ENCODE assay signal across 8 cellular contexts in the genomic region with DNA sequence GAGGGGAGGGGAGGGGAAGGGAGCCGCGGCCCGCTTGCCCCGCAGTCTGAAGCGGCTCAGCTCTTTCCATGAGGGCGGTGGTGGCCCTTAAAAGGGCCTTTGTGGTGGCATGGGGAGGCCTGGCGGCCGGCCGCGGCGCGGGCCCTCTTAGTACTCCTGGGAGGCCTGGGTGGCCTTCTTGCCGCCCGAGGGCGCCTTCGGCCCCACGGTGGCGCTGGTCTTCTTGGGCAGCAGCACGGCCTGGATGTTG. TPM values are rescaled to one million over a fixed set of nuclear protein-coding genes. Genes with fewer than 3 reads are reported as not detected.
A peak's percentile ranks its signal among the peaks of the same experiment; 100 is the strongest.
DNase-seq lines count a peak whose midpoint lies in the region; ATAC-seq, FAIRE-seq and TF ChIP-seq lines count a peak whose summit lies in the region.

No MANE protein-coding gene starts in this region.

- DNase-seq in activated naive CD4-positive, alpha-beta T cell treated with Interleukin-2 at 50 U/mL for 16 hours: peak; percentile 70
- DNase-seq in activated naive CD4-positive, alpha-beta T cell treated with anti-CD3 and anti-CD28 coated beads, Interleukin-2, amount 50 U/mL, for 16 hours: no peak
- DNase-seq in HAP-1 (ENCODE audit: low spot score in 2 of 2): peak in 1 of 2 experiments; percentile 68
- DNase-seq in MG63: peak; percentile 78
- peak; percentile 91 for DNase-seq in adipocyte (ENCODE audit: low read depth)
- peak; percentile 89 for DNase-seq in left cardiac atrium
- peak; percentile 84 to 95 (median 88) for DNase-seq in pancreas
- DNase-seq in DMS79 treated with DMSO at 0.1 percent for 48 hours (lab: John Stamatoyannopoulos, UW): no peak

- TF ChIP-seq CTCF in pancreas (IDR thresholded peaks at IDR 0.05): peak; percentile 41 to 71 (median 65)

- intact Hi-C loops in left cardiac atrium (cut with DNase I) (no loop called here), pancreas (cut with DNase I) (no loop called here)

- H3K9ac ChIP-seq in adipocyte (ENCODE audit: low read length): peak overlapping the region; percentile 88

- peak; percentile 88 to 89 for ATAC-seq in left cardiac atrium
- ATAC-seq in pancreas: peak; percentile 84 to 89 (median 85)

- H3K9me3 ChIP-seq in HAP-1 (no peaks in the 10 kb centered on the region), MG63 (no peaks in the 10 kb centered on the region), adipocyte (ENCODE audit: control insufficient read depth, low read length) (no peaks in the 10 kb centered on the region), pancreas (no peaks in the 10 kb centered on the region)

- no peak for FAIRE-seq in pancreas (lab: Jason Lieb, UNC)

- H3K27ac ChIP-seq in pancreas: peak overlapping the region; percentile 85 to 93 (median 90)

- 0% methylated on average over 19 of the region's 19 CpGs for WGBS in pancreas, 2 donors

- peaks cover 15% of the 10 kb centered on the region for H3K4me1 ChIP-seq in HAP-1
- peaks cover 13% of the 10 kb centered on the region for H3K4me1 ChIP-seq in adipocyte (ENCODE audit: control insufficient read depth, insufficient read depth, low read length)
- H3K4me1 ChIP-seq in pancreas: peaks cover 9 to 16% (median 11%) of the 10 kb centered on the region in 3 donors

- peak overlapping the region; percentile 92 for H3K4me3 ChIP-seq in HAP-1
- peak overlapping the region; percentile 79 for H3K4me3 ChIP-seq in MG63
- peak overlapping the region; percentile 91 for H3K4me3 ChIP-seq in adipocyte (ENCODE audit: low read length)
- H3K4me3 ChIP-seq in pancreas: peak overlapping the region; percentile 60 to 85 (median 78)

- H3K27me3 ChIP-seq in HAP-1 (ENCODE audit: low read depth) (no peaks in the 10 kb centered on the region), MG63 (no peaks in the 10 kb centered on the region), adipocyte (replicated peaks; ENCODE audit: control insufficient read depth, insufficient read depth, low read length) (no peaks in the 10 kb centered on the region), pancreas (no peaks in the 10 kb centered on the region)

- in situ Hi-C loops in HAP-1 (cut with MboI; ENCODE audit: low sequenced_read_pairs): loop anchor here (5.0 kb wide), 1 partner anchor 62 kb away; a partner anchor contains a TSS

- H3K36me3 ChIP-seq in HAP-1 (replicated peaks) (peaks cover 74% of the 10 kb centered on the region), MG63 (peaks cover 71% of the 10 kb centered on the region), adipocyte (ENCODE audit: control insufficient read depth, insufficient read depth, low read length, severe bottlenecking) (peaks cover 58% of the 10 kb centered on the region), pancreas (peaks cover 0 to 18% (median 0%) of the 10 kb centered on the region in 3 donors)

RNA-seq across cellular contexts. Expression of a gene that starts 6.9 kb away (rescaled TPM):
- 7.9 and 18.4 TPM in 2 replicates for total RNA-seq in MG63 (2014; rRNA removed; shearing (Covaris generic); ENCODE audit: low replicate concordance)
- total RNA-seq in left cardiac atrium (10 to 100 TPM; 25.9 to 27.7 TPM), pancreas (10 to 100 TPM; 21.3 to 46.2 (median 26.1) TPM)
- 10 to 100 TPM; 30.6 to 31.9 TPM for polyA plus RNA-seq in pancreas

RNA-seq across cellular contexts. Expression of a gene that starts 10.1 kb away (rescaled TPM):
- total RNA-seq in MG63 (2014; rRNA removed; shearing (Covaris generic); ENCODE audit: low replicate concordance): 35.5 and 54.7 TPM in 2 replicates
- 10 to 100 TPM; 19.8 to 23.2 TPM for total RNA-seq in left cardiac atrium
- 10 to 100 TPM in 1 of 6 donors, 1 to 10 TPM in 5; 4.8 to 15.1 (median 8.6) TPM for total RNA-seq in pancreas
- 10 to 100 TPM; 18.9 TPM for polyA plus RNA-seq in pancreas

RNA-seq across cellular contexts. Expression of a gene that starts 12.4 kb away (rescaled TPM):
- 2.9 and 5.1 TPM in 2 replicates for total RNA-seq in MG63 (2014; rRNA removed; shearing (Covaris generic); ENCODE audit: low replicate concordance)
- total RNA-seq in left cardiac atrium: 1 to 10 TPM; 8.7 to 9.3 TPM
- 1 to 10 TPM; 4.9 to 9.1 (median 6.7) TPM for total RNA-seq in pancreas
- polyA plus RNA-seq in pancreas: 10 to 100 TPM; 11.9 to 12.3 TPM

RNA-seq across cellular contexts. Expression of a gene that starts 26.6 kb away (rescaled TPM):
- total RNA-seq in MG63 (2014; rRNA removed; shearing (Covaris generic); ENCODE audit: low replicate concordance): 8.3 and 27.5 TPM in 2 replicates
- total RNA-seq in left cardiac atrium (10 to 100 TPM; 12.9 to 17.5 TPM), pancreas (10 to 100 TPM in 3 of 6 donors, 1 to 10 TPM in 3; 8.6 to 19.3 (median 11.3) TPM)
- polyA plus RNA-seq in pancreas: 10 to 100 TPM; 16.7 to 21.3 TPM

RNA-seq across cellular contexts. Expression of a gene that starts 27.1 kb away (rescaled TPM):
- 9.1 and 14.2 TPM in 2 replicates for total RNA-seq in MG63 (2014; rRNA removed; shearing (Covaris generic); ENCODE audit: low replicate concordance)
- total RNA-seq in left cardiac atrium (10 to 100 TPM; 20.1 to 23.2 TPM), pancreas (10 to 100 TPM; 14.2 to 21.2 (median 16.0) TPM)
- 10 to 100 TPM; 34.2 to 47.4 TPM for polyA plus RNA-seq in pancreas

Comparison
In these comparisons a context has a peak if more than half of its experiments do, and no peak if none do; other contexts are left out.
1. DNase-seq: peak in activated naive CD4-positive, alpha-beta T cell treated with Interleukin-2 at 50 U/mL for 16 hours (single experiment), MG63 (single experiment), adipocyte (single experiment), left cardiac atrium (single experiment) and pancreas (6 of 6); none in activated naive CD4-positive, alpha-beta T cell treated with anti-CD3 and anti-CD28 coated beads, Interleukin-2, amount 50 U/mL, for 16 hours (single experiment) and DMS79 treated with DMSO at 0.1 percent for 48 hours (single experiment).
2. Peak in every context shown above with its lines, with median percentiles within 50 percentile points of each other: H3K4me3 ChIP-seq.